Comparison of ENCODE assay signal across 9 cellular contexts in the genomic region with DNA sequence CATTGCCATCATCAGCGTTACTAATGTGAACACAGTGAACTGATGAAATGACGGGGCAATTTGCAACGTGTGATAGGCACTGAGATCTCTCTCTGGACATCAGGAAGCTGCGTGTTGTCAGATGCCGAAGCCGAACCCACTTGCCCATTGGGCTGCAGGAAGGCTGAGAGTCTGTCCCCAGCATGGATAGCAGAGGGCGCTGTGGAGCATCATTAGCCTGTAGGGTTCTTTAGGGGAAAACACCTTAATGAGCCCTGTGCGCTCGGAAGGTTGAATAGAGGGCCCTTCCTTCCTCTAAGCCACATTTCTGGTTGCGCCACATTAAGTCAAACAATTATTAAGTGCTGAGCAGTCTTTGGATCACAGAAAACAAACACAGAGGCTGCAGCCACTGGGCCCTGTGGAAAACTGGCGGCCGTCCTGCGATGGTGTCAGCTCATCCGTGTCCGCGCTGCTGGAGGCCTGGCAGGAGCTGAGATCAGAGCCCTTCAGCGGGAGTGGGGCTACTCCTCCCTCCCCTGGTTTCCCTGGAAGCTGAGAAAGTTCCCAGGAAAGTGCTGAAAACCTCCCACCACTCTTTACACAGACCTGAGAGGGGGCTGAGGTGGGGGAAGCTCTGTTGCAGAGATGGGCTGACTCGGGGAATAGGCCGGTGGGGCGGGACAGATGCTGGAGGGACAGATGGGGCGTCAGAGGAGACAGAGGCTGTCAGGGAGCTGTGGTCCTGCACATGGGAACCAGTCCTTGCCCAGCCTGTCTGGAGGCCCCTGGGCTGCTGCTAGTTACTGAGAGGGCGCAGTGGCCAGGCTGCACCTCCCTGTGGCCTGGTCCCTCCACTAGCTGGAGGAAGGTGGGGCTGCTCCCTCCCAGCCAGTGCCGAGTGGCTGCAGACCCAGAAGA. TPM values are rescaled to one million over a fixed set of nuclear protein-coding genes. Genes with fewer than 3 reads are reported as not detected.
DNase-seq lines count a peak whose midpoint lies in the region; ATAC-seq and TF ChIP-seq lines count a peak whose summit lies in the region.
"Had no signal": no experiment of that assay in that cellular context is flagged by ENCODE, and none has a peak within 500 bp of the region (broad histone marks: within the 10 kb centered on the region; RNA-seq: fewer than 3 reads in every experiment).

No MANE protein-coding gene starts in this region.

- H3K36me3 ChIP-seq in osteoblast (ENCODE audit: insufficient read depth, low read length) (no peaks in the 10 kb centered on the region), thyroid gland (no peaks in the 10 kb centered on the region)

- H3K4me3 Mint-ChIP-seq in activated T-helper 17 cell treated with anti-CD3 and anti-CD28 coated beads, Interleukin-2, amount 50 U/mL, for 72 hours = peak overlapping the region; percentile 50

- WGBS in thyroid gland, 2 donors = 17 to 19% methylated on average over 15 to 23 of the region's 23 CpGs

- H3K4me3 ChIP-seq in fibroblast of villous mesenchyme (ENCODE audit: low read depth, low read length) (no peak overlapping the region), osteoblast (ENCODE audit: insufficient read depth, low read length) (no peak overlapping the region), thyroid gland (replicated peaks in 1 of 3) (no peak overlapping the region)

- no peak overlapping the region for H3K4me2 ChIP-seq in osteoblast (ENCODE audit: insufficient read depth, low read length)

- TF ChIP-seq CTCF in LNCAP (IDR thresholded peaks at IDR 0.05) (peak; percentile 74), fibroblast of villous mesenchyme (IDR thresholded peaks at IDR 0.05; ENCODE audit: insufficient read depth, low read depth, low read length) (peak; percentile 53), osteoblast (IDR thresholded peaks at IDR 0.05; ENCODE audit: extremely low read depth, low read depth, low read length) (peak; percentile 54), thyroid gland (IDR thresholded peaks at IDR 0.05) (peak; percentile 33 to 92 (median 80))

- H3K27ac ChIP-seq in osteoblast (ENCODE audit: low read depth, low read length) (no peak overlapping the region), thyroid gland (peak overlapping the region; percentile 82 to 87 (median 83))

- peaks cover 17% of the 10 kb centered on the region for H3K4me1 Mint-ChIP-seq in activated T-helper 17 cell treated with anti-CD3 and anti-CD28 coated beads, Interleukin-2, amount 50 U/mL, for 72 hours

- no peaks in the 10 kb centered on the region for H4K20me1 ChIP-seq in osteoblast (ENCODE audit: insufficient read depth, low read length)

- H3K27ac Mint-ChIP-seq in activated T-helper 17 cell treated with anti-CD3 and anti-CD28 coated beads, Interleukin-2, amount 50 U/mL, for 72 hours = peak overlapping the region; percentile 60

- H3K4me1 ChIP-seq in osteoblast (ENCODE audit: insufficient read depth, low read length) = no peaks in the 10 kb centered on the region
- peaks cover 28 to 37% of the 10 kb centered on the region in 2 donors for H3K4me1 ChIP-seq in thyroid gland

- peaks cover 3% of the 10 kb centered on the region for H3K27me3 Mint-ChIP-seq in activated T-helper 17 cell treated with anti-CD3 and anti-CD28 coated beads, Interleukin-2, amount 50 U/mL, for 72 hours

- H3K79me2 ChIP-seq in osteoblast (ENCODE audit: insufficient read depth, low read length) = no peaks in the 10 kb centered on the region

- H2AFZ ChIP-seq in osteoblast (ENCODE audit: low read length) = no peak overlapping the region

- H3K36me3 Mint-ChIP-seq in activated T-helper 17 cell treated with anti-CD3 and anti-CD28 coated beads, Interleukin-2, amount 50 U/mL, for 72 hours (ENCODE audit: low read depth) = no peaks in the 10 kb centered on the region
- H3K36me3 Mint-ChIP-seq: IgD-negative memory B cell had no signal

- TF ChIP-seq POLR2A in thyroid gland (IDR thresholded peaks at IDR 0.05) = peak in 1 of 2 donors; percentile 42

- intact Hi-C loops in thyroid gland (cut with DNase I) = no loop called here

- peak; percentile 77 for DNase-seq in D341Med (ENCODE audit: low spot score)
- DNase-seq in RKO (ENCODE audit: low spot score) = peak; percentile 19
- peak; percentile 24 for DNase-seq in fibroblast of villous mesenchyme (ENCODE audit: low read depth)
- no peak for DNase-seq in osteoblast (ENCODE audit: insufficient read length, low spot score, missing footprints)
- peak; percentile 98 for DNase-seq in thyroid gland

- H3K9me3 ChIP-seq in osteoblast (ENCODE audit: low read depth, low read length) = no peaks in the 10 kb centered on the region
- no peaks in the 10 kb centered on the region for H3K9me3 ChIP-seq in thyroid gland

- H3K27me3 ChIP-seq in osteoblast (ENCODE audit: insufficient read depth, low read length) = peaks cover 16% of the 10 kb centered on the region
- H3K27me3 ChIP-seq in thyroid gland = no peaks in the 10 kb centered on the region

- H3K9me3 Mint-ChIP-seq in activated T-helper 17 cell treated with anti-CD3 and anti-CD28 coated beads, Interleukin-2, amount 50 U/mL, for 72 hours = no peaks in the 10 kb centered on the region
- H3K9me3 Mint-ChIP-seq: IgD-negative memory B cell had no signal

- peak; percentile 90 for ATAC-seq in activated T-helper 17 cell treated with anti-CD3 and anti-CD28 coated beads, Interleukin-2, amount 50 U/mL, for 72 hours (replicated peaks)
- ATAC-seq in GM21619 (IDR thresholded peaks at IDR 0.05; ENCODE audit: unreplicated experiment) = no peak

RNA-seq across cellular contexts. Expression of gene TFF2, which starts 12.7 kb away (rescaled TPM):
- not detected for total RNA-seq in activated T-helper 17 cell treated with anti-CD3 and anti-CD28 coated beads, Interleukin-2, amount 50 U/mL, for 72 hours
- total RNA-seq in fibroblast of villous mesenchyme (not detected in 2 replicates), osteoblast (not detected in 2 replicates), thyroid gland (10 to 100 TPM in 1 of 4 donors, 1 to 10 TPM in 1, not detected in 2; 2.5 to 14.3 TPM)

RNA-seq across cellular contexts. Expression of gene TFF3, which starts 22.9 kb away (rescaled TPM):
- not detected for total RNA-seq in activated T-helper 17 cell treated with anti-CD3 and anti-CD28 coated beads, Interleukin-2, amount 50 U/mL, for 72 hours
- not detected in 2 replicates for total RNA-seq in fibroblast of villous mesenchyme
- total RNA-seq in osteoblast = not detected in 2 replicates
- 1,000 to 10,000 TPM in 2 of 4 donors, 100 to 1,000 TPM in 2; 246 to 4,817 (median 914) TPM for total RNA-seq in thyroid gland

RNA-seq across cellular contexts. Expression of gene TFF1, which starts 28.3 kb away (rescaled TPM):
- total RNA-seq in activated T-helper 17 cell treated with anti-CD3 and anti-CD28 coated beads, Interleukin-2, amount 50 U/mL, for 72 hours = not detected
- not detected in 2 replicates for total RNA-seq in fibroblast of villous mesenchyme
- total RNA-seq in osteoblast = not detected in 2 replicates
- not detected for total RNA-seq in thyroid gland

RNA-seq across cellular contexts. Expression of gene TMPRSS3, which starts 57.8 kb away (rescaled TPM):
- 100 to 1,000 TPM in 1 of 2 donors, 10 to 100 TPM in 1; 24.0 to 163 TPM for total RNA-seq in activated T-helper 17 cell treated with anti-CD3 and anti-CD28 coated beads, Interleukin-2, amount 50 U/mL, for 72 hours
- not detected in 2 replicates for total RNA-seq in fibroblast of villous mesenchyme
- not detected in 2 replicates for total RNA-seq in osteoblast
- 10 to 100 TPM in 1 of 4 donors, 1 to 10 TPM in 3; 5.0 to 12.6 (median 6.2) TPM for total RNA-seq in thyroid gland

Comparison
In these comparisons a context has a peak if more than half of its experiments do, and no peak if none do; other contexts are left out.
1. RNA of gene TFF3, which starts 22.9 kb away (total RNA-seq): 246 to 4,817 TPM in thyroid gland; not detected in activated T-helper 17 cell treated with anti-CD3 and anti-CD28 coated beads, Interleukin-2, amount 50 U/mL, for 72 hours, not detected in fibroblast of villous mesenchyme and not detected in osteoblast; every median in the first group is over 100 times any median in the second.
2. Peak in every context shown above with its lines, with median percentiles within 50 percentile points of each other: CTCF ChIP-seq.